7 cellular contexts compared by ENCODE assay signal in the genomic region with DNA sequence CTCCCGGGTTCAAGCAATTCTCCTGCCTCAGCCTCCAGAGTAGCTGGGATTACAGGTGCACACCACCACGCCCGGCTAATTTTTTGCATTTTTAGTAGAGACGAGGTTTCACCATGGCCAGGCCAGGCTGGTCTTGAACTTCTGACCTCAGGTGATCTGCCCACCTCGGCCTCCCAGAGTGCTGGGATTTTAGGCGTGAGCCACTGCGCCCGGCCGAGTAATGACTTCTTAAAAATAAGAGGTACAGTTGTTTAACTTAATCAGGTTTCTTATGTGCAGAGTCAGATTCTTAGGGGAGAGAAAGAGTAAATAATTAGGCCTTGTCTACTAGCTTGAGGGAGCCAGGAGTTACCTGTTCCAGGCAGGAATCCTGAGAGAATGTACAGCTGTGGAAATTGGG. TPM values are rescaled to one million over a fixed set of nuclear protein-coding genes. Genes with fewer than 3 reads are reported as not detected.
A peak's percentile ranks its signal among the peaks of the same experiment; 100 is the strongest.
DNase-seq lines count a peak whose midpoint lies in the region; ATAC-seq and TF ChIP-seq lines count a peak whose summit lies in the region.
"Not testable (repeated sequence)": the region's sequence is repeated elsewhere in the genome, so short reads cannot be mapped to it uniquely, and the experiment has no call there.

No MANE protein-coding gene starts in this region.

- peaks cover 24% of the 10 kb centered on the region for H3K4me1 ChIP-seq in SJSA1 (replicated peaks)

- not testable (repeated sequence) for DNase-seq in Calu3; activated CD4-positive, alpha-beta T cell treated with anti-CD3 and anti-CD28 coated beads, Interleukin-2, amount 10 ng/mL, durations not matched to agents 7 days and 5 days; endothelial cell (ENCODE audit: low spot score); natural killer cell
- DNase-seq in SJSA1 (ENCODE audit: low read depth in 1 of 2, low spot score in 2 of 2): peak; percentile 78 to 93

- intact Hi-C loops in Calu3 (cut with micrococcal nuclease; ENCODE audit: unreplicated experiment); natural killer cell (cut with micrococcal nuclease): not testable (repeated sequence)

- CTCF ChIA-PET in Calu3 (lab: Charles Lee): interaction anchor here (0.7 kb wide), 1 partner anchor 12 kb away, joined by 3 read pairs; no protein-coding TSS in a partner anchor
- CTCF ChIA-PET in activated CD4-positive, alpha-beta T cell treated with anti-CD3 and anti-CD28 coated beads, Interleukin-2, amount 10 ng/mL, durations not matched to agents 7 days and 5 days (lab: Charles Lee): interaction anchor here (1.3 to 3.0 kb wide), 3 partner anchors 10 to 23 kb away, joined by 3 to 16 read pairs (median 4); no protein-coding TSS in a partner anchor

- not testable (repeated sequence) for BruUV-seq in Calu3 (replicated peaks; lab: Mats Ljungman, UMichigan)

- H3K27ac ChIP-seq in SJSA1: not testable (repeated sequence)

- TF ChIP-seq CTCF in Calu3 (IDR thresholded peaks at IDR 0.05; ENCODE audit: unreplicated experiment); endothelial cell (IDR thresholded peaks at IDR 0.05; ENCODE audit: unreplicated experiment); natural killer cell (IDR thresholded peaks at IDR 0.05): not testable (repeated sequence)

- H3K27me3 Mint-ChIP-seq in Calu3 (ENCODE audit: unreplicated experiment); activated CD4-positive, alpha-beta T cell treated with anti-CD3 and anti-CD28 coated beads, Interleukin-2, amount 10 ng/mL, durations not matched to agents 7 days and 5 days; activated naive CD4-positive, alpha-beta T cell treated with anti-CD3 and anti-CD28 coated beads, Interleukin-2, amount 50 U/mL, for 24 hours; endothelial cell (ENCODE audit: unreplicated experiment); natural killer cell (ENCODE audit: low read depth in 2 of 2); stimulated activated naive CD8-positive, alpha-beta T cell treated with anti-CD3 and anti-CD28 coated beads, Interleukin-15, Interleukin-2, amounts not matched to agents 100 ng/mL and 50 ng/mL, for 24 hours: not testable (repeated sequence)

- H3K9me3 Mint-ChIP-seq in Calu3 (ENCODE audit: low read depth, unreplicated experiment); activated CD4-positive, alpha-beta T cell treated with anti-CD3 and anti-CD28 coated beads, Interleukin-2, amount 10 ng/mL, durations not matched to agents 7 days and 5 days; activated naive CD4-positive, alpha-beta T cell treated with anti-CD3 and anti-CD28 coated beads, Interleukin-2, amount 50 U/mL, for 24 hours; endothelial cell (ENCODE audit: unreplicated experiment); natural killer cell; stimulated activated naive CD8-positive, alpha-beta T cell treated with anti-CD3 and anti-CD28 coated beads, Interleukin-15, Interleukin-2, amounts not matched to agents 100 ng/mL and 50 ng/mL, for 24 hours: not testable (repeated sequence)

- H3K36me3 Mint-ChIP-seq in Calu3 (ENCODE audit: insufficient read depth, unreplicated experiment): peaks cover 94% of the 10 kb centered on the region
- H3K36me3 Mint-ChIP-seq in activated CD4-positive, alpha-beta T cell treated with anti-CD3 and anti-CD28 coated beads, Interleukin-2, amount 10 ng/mL, durations not matched to agents 7 days and 5 days (ENCODE audit: low read depth): peaks cover 72% of the 10 kb centered on the region
- H3K36me3 Mint-ChIP-seq in activated naive CD4-positive, alpha-beta T cell treated with anti-CD3 and anti-CD28 coated beads, Interleukin-2, amount 50 U/mL, for 24 hours: peaks cover 25% of the 10 kb centered on the region
- peaks cover 68% of the 10 kb centered on the region for H3K36me3 Mint-ChIP-seq in endothelial cell (ENCODE audit: low read depth, unreplicated experiment)
- peaks cover 26% of the 10 kb centered on the region for H3K36me3 Mint-ChIP-seq in natural killer cell
- peaks cover 81% of the 10 kb centered on the region for H3K36me3 Mint-ChIP-seq in stimulated activated naive CD8-positive, alpha-beta T cell treated with anti-CD3 and anti-CD28 coated beads, Interleukin-15, Interleukin-2, amounts not matched to agents 100 ng/mL and 50 ng/mL, for 24 hours (ENCODE audit: low read depth)

- not testable (repeated sequence) for H3K27me3 ChIP-seq in SJSA1 (replicated peaks)

- not testable (repeated sequence) for ATAC-seq in natural killer cell

- H3K36me3 ChIP-seq in SJSA1: peaks cover 100% of the 10 kb centered on the region

- POLR2A ChIA-PET in activated CD4-positive, alpha-beta T cell treated with anti-CD3 and anti-CD28 coated beads, Interleukin-2, amount 10 ng/mL, durations not matched to agents 7 days and 5 days (lab: Charles Lee): not testable (repeated sequence)

- not testable (repeated sequence) for H3K4me3 Mint-ChIP-seq in Calu3 (ENCODE audit: low read depth, unreplicated experiment); activated CD4-positive, alpha-beta T cell treated with anti-CD3 and anti-CD28 coated beads, Interleukin-2, amount 10 ng/mL, durations not matched to agents 7 days and 5 days; activated naive CD4-positive, alpha-beta T cell treated with anti-CD3 and anti-CD28 coated beads, Interleukin-2, amount 50 U/mL, for 24 hours; natural killer cell; stimulated activated naive CD8-positive, alpha-beta T cell treated with anti-CD3 and anti-CD28 coated beads, Interleukin-15, Interleukin-2, amounts not matched to agents 100 ng/mL and 50 ng/mL, for 24 hours
- H3K4me3 Mint-ChIP-seq in endothelial cell (ENCODE audit: unreplicated experiment): peak overlapping the region; percentile 31

- H3K4me1 Mint-ChIP-seq in Calu3 (ENCODE audit: low read depth, unreplicated experiment): peaks cover 16% of the 10 kb centered on the region
- H3K4me1 Mint-ChIP-seq in activated CD4-positive, alpha-beta T cell treated with anti-CD3 and anti-CD28 coated beads, Interleukin-2, amount 10 ng/mL, durations not matched to agents 7 days and 5 days: peaks cover 23% of the 10 kb centered on the region
- H3K4me1 Mint-ChIP-seq in activated naive CD4-positive, alpha-beta T cell treated with anti-CD3 and anti-CD28 coated beads, Interleukin-2, amount 50 U/mL, for 24 hours: peaks cover 34% of the 10 kb centered on the region
- peaks cover 20% of the 10 kb centered on the region for H3K4me1 Mint-ChIP-seq in endothelial cell (ENCODE audit: unreplicated experiment)
- peaks cover 17 to 24% of the 10 kb centered on the region in 2 donors for H3K4me1 Mint-ChIP-seq in natural killer cell
- peaks cover 28% of the 10 kb centered on the region for H3K4me1 Mint-ChIP-seq in stimulated activated naive CD8-positive, alpha-beta T cell treated with anti-CD3 and anti-CD28 coated beads, Interleukin-15, Interleukin-2, amounts not matched to agents 100 ng/mL and 50 ng/mL, for 24 hours (ENCODE audit: low read depth)

- H3K9me3 ChIP-seq in SJSA1 (replicated peaks): not testable (repeated sequence)

- H3K4me3 ChIP-seq in SJSA1: not testable (repeated sequence)

- H3K27ac Mint-ChIP-seq in Calu3 (ENCODE audit: unreplicated experiment) (peak overlapping the region; percentile 100), natural killer cell (peak overlapping the region; percentile 46 to 99)
- H3K27ac Mint-ChIP-seq in activated CD4-positive, alpha-beta T cell treated with anti-CD3 and anti-CD28 coated beads, Interleukin-2, amount 10 ng/mL, durations not matched to agents 7 days and 5 days: peak overlapping the region; percentile 47
- H3K27ac Mint-ChIP-seq in activated naive CD4-positive, alpha-beta T cell treated with anti-CD3 and anti-CD28 coated beads, Interleukin-2, amount 50 U/mL, for 24 hours: peak overlapping the region; percentile 17
- not testable (repeated sequence) for H3K27ac Mint-ChIP-seq in endothelial cell (ENCODE audit: unreplicated experiment)
- H3K27ac Mint-ChIP-seq in stimulated activated naive CD8-positive, alpha-beta T cell treated with anti-CD3 and anti-CD28 coated beads, Interleukin-15, Interleukin-2, amounts not matched to agents 100 ng/mL and 50 ng/mL, for 24 hours: peak overlapping the region; percentile 28

RNA-seq across cellular contexts. Expression of gene DDIT3, which starts 6.1 kb away (rescaled TPM):
- total RNA-seq in Calu3 (2022) (70.2 and 80.5 TPM in 2 replicates), endothelial cell (ENCODE audit: unreplicated experiment) (4.2 TPM), natural killer cell (100 to 1,000 TPM; 117 to 318 (median 182) TPM)
- 564 and 686 TPM in 2 replicates for total RNA-seq in SJSA1 (2014; rRNA removed; shearing (Covaris generic))
- total RNA-seq in activated CD4-positive, alpha-beta T cell treated with anti-CD3 and anti-CD28 coated beads, Interleukin-2, amount 10 ng/mL, durations not matched to agents 7 days and 5 days: 10 to 100 TPM; 10.5 to 11.4 TPM

RNA-seq across cellular contexts. Expression of gene MBD6, which starts 8.4 kb away (rescaled TPM):
- total RNA-seq in Calu3 (2022) (119 and 127 TPM in 2 replicates), endothelial cell (ENCODE audit: unreplicated experiment) (99.0 TPM), natural killer cell (100 to 1,000 TPM; 130 to 142 (median 139) TPM)
- 63.3 and 70.5 TPM in 2 replicates for total RNA-seq in SJSA1 (2014; rRNA removed; shearing (Covaris generic))
- total RNA-seq in activated CD4-positive, alpha-beta T cell treated with anti-CD3 and anti-CD28 coated beads, Interleukin-2, amount 10 ng/mL, durations not matched to agents 7 days and 5 days: 10 to 100 TPM; 66.0 to 80.1 TPM

RNA-seq across cellular contexts. Expression of gene MARS1, which starts 26.4 kb away (rescaled TPM):
- total RNA-seq in Calu3 (2022) (358 and 369 TPM in 2 replicates), endothelial cell (ENCODE audit: unreplicated experiment) (183 TPM), natural killer cell (100 to 1,000 TPM; 200 to 237 (median 218) TPM)
- 3,352 and 4,750 TPM in 2 replicates for total RNA-seq in SJSA1 (2014; rRNA removed; shearing (Covaris generic))
- 100 to 1,000 TPM; 214 to 247 TPM for total RNA-seq in activated CD4-positive, alpha-beta T cell treated with anti-CD3 and anti-CD28 coated beads, Interleukin-2, amount 10 ng/mL, durations not matched to agents 7 days and 5 days

RNA-seq across cellular contexts. Expression of gene DCTN2, which starts 32.7 kb away (rescaled TPM):
- total RNA-seq in Calu3 (2022) (121 and 131 TPM in 2 replicates), endothelial cell (ENCODE audit: unreplicated experiment) (195 TPM), natural killer cell (10 to 100 TPM; 65.5 to 76.5 (median 71.8) TPM)
- total RNA-seq in SJSA1 (2014; rRNA removed; shearing (Covaris generic)): 3,855 and 4,325 TPM in 2 replicates
- 10 to 100 TPM; 79.3 to 80.5 TPM for total RNA-seq in activated CD4-positive, alpha-beta T cell treated with anti-CD3 and anti-CD28 coated beads, Interleukin-2, amount 10 ng/mL, durations not matched to agents 7 days and 5 days

RNA-seq across cellular contexts. Expression of gene ARHGAP9, which starts 34.6 kb away (rescaled TPM):
- total RNA-seq in Calu3 (2022) (0.39 TPM in 1 of 2 replicates, not detected in the other), endothelial cell (ENCODE audit: unreplicated experiment) (65.4 TPM), natural killer cell (1,000 to 10,000 TPM in 2 of 3 donors, 100 to 1,000 TPM in 1; 558 to 1,091 (median 1,015) TPM)
- total RNA-seq in SJSA1 (2014; rRNA removed; shearing (Covaris generic)): 30.6 TPM in 2 replicates
- total RNA-seq in activated CD4-positive, alpha-beta T cell treated with anti-CD3 and anti-CD28 coated beads, Interleukin-2, amount 10 ng/mL, durations not matched to agents 7 days and 5 days: 100 to 1,000 TPM; 218 to 259 TPM
